ENCODE assay signal across 1 cellular context in genomic region chr1:147851149-147851548, GRCh38.
TF ChIP-seq lines count a peak whose summit lies in the region.

No MANE protein-coding gene starts in this region.

TF ChIP-seq in HepG2, 621 proteins besides CTCF, POLR2A, EP300 and RAD21 (continued from another document):
- peak; percentile 45; the same call in 1 of the 2 replicates for TF ChIP-seq RARA (CRISPR knock-in tag; IDR thresholded peaks at IDR 0.05)
TF ChIP-seq in HepG2: peak in this region for 40.
